Comparison of ENCODE assay signal across 16 cellular contexts in genomic region chr12:131311764-131312163, GRCh38.
DNase-seq lines count a peak whose midpoint lies in the region; ATAC-seq and TF ChIP-seq lines count a peak whose summit lies in the region.
"Had no signal": no experiment of that assay in that cellular context is flagged by ENCODE, and none has a peak within 500 bp of the region (broad histone marks: within the 10 kb centered on the region; RNA-seq: fewer than 3 reads in every experiment).

No MANE protein-coding gene starts in this region.

- DNase-seq in activated CD4-positive, alpha-beta T cell treated with anti-CD3 and anti-CD28 coated beads, Interleukin-2, amount 10 ng/mL, durations not matched to agents 24 days and 14 days = peak; percentile 30
- no peak for DNase-seq in activated CD4-positive, alpha-beta T cell treated with anti-CD3 and anti-CD28 coated beads, Interleukin-2, amount 50 U/mL, for 4 hours
- DNase-seq in stimulated activated naive CD8-positive, alpha-beta T cell treated with anti-CD3 and anti-CD28 coated beads, Interleukin-15, amount 100 ng/mL, for 72 hours = no peak
- DNase-seq in stimulated activated naive CD8-positive, alpha-beta T cell treated with anti-CD3 and anti-CD28 coated beads, Interleukin-15, Interleukin-2, amounts not matched to agents 100 U/mL and 50 U/mL, for 24 hours = no peak
- DNase-seq in endodermal cell (peak; percentile 30), C1 segment of cervical spinal cord (lab: John Stamatoyannopoulos, UW) (no peak)
- DNase-seq: KBM-7, NCI-H1436 treated with DMSO at 0.1 percent for 48 hours, NCI-H2081, NCI-H2227 treated with DMSO at 0.1 percent for 48 hours, NCI-H524 treated with DMSO at 0.1 percent for 48 hours, PC-3 had no signal

- no peaks in the 10 kb centered on the region for H3K9me3 Mint-ChIP-seq in activated CD4-positive, alpha-beta T cell treated with anti-CD3 and anti-CD28 coated beads, Interleukin-2, amount 10 ng/mL, durations not matched to agents 24 days and 14 days
- peaks cover 0 to 8% of the 10 kb centered on the region in 2 donors for H3K9me3 Mint-ChIP-seq in stimulated activated naive CD8-positive, alpha-beta T cell treated with anti-CD3 and anti-CD28 coated beads, Interleukin-15, amount 100 ng/mL, for 72 hours
- peaks cover 17% of the 10 kb centered on the region for H3K9me3 Mint-ChIP-seq in endodermal cell

- peaks cover 3% of the 10 kb centered on the region for H3K4me1 ChIP-seq in endodermal cell (ENCODE audit: control insufficient read depth, insufficient read depth, low read length)

- H3K27me3 Mint-ChIP-seq in activated CD4-positive, alpha-beta T cell treated with anti-CD3 and anti-CD28 coated beads, Interleukin-2, amount 10 ng/mL, durations not matched to agents 24 days and 14 days = no peaks in the 10 kb centered on the region
- H3K27me3 Mint-ChIP-seq in stimulated activated naive CD8-positive, alpha-beta T cell treated with anti-CD3 and anti-CD28 coated beads, Interleukin-15, amount 100 ng/mL, for 72 hours = peaks cover 37% of the 10 kb centered on the region
- no peaks in the 10 kb centered on the region for H3K27me3 Mint-ChIP-seq in endodermal cell (ENCODE audit: insufficient read depth)

- H3K9me3 ChIP-seq in endodermal cell (ENCODE audit: control insufficient read depth, low read length) = peaks cover 4% of the 10 kb centered on the region

- no peaks in the 10 kb centered on the region for H3K27me3 ChIP-seq in endodermal cell (ENCODE audit: control insufficient read depth, insufficient read depth, low read length, poor library complexity, severe bottlenecking)

- H3K9ac ChIP-seq in endodermal cell (ENCODE audit: extremely low read depth, low read length, poor library complexity, severe bottlenecking) = no peak overlapping the region

- intact Hi-C loops in activated CD4-positive, alpha-beta T cell treated with anti-CD3 and anti-CD28 coated beads, Interleukin-2, amount 10 ng/mL, durations not matched to agents 24 days and 14 days (cut with micrococcal nuclease) = no loop called here

- H3K4me1 Mint-ChIP-seq in activated CD4-positive, alpha-beta T cell treated with anti-CD3 and anti-CD28 coated beads, Interleukin-2, amount 10 ng/mL, durations not matched to agents 24 days and 14 days = peaks cover 3% of the 10 kb centered on the region
- peaks cover 8% of the 10 kb centered on the region for H3K4me1 Mint-ChIP-seq in stimulated activated naive CD8-positive, alpha-beta T cell treated with anti-CD3 and anti-CD28 coated beads, Interleukin-15, amount 100 ng/mL, for 72 hours
- peaks cover 8% of the 10 kb centered on the region for H3K4me1 Mint-ChIP-seq in endodermal cell

- ATAC-seq in stimulated activated naive CD8-positive, alpha-beta T cell treated with anti-CD3 and anti-CD28 coated beads, Interleukin-15, amount 100 ng/mL, for 72 hours = peak; percentile 53
- no peak for ATAC-seq in stimulated activated naive CD8-positive, alpha-beta T cell treated with anti-CD3 and anti-CD28 coated beads, Interleukin-15, Interleukin-2, amounts not matched to agents 100 U/mL and 50 U/mL, for 24 hours
- no peak for ATAC-seq in HG03521 (IDR thresholded peaks at IDR 0.05; ENCODE audit: unreplicated experiment)
- no peak for ATAC-seq in GM21423 (IDR thresholded peaks at IDR 0.05; ENCODE audit: unreplicated experiment)

- H3K27ac ChIP-seq in endodermal cell (ENCODE audit: low read depth, low read length) = no peak overlapping the region
- H3K27ac ChIP-seq: C4-2B, RWPE1 had no signal

- no peak overlapping the region for H3K4me3 Mint-ChIP-seq in activated CD4-positive, alpha-beta T cell treated with anti-CD3 and anti-CD28 coated beads, Interleukin-2, amount 10 ng/mL, durations not matched to agents 24 days and 14 days
- H3K4me3 Mint-ChIP-seq in stimulated activated naive CD8-positive, alpha-beta T cell treated with anti-CD3 and anti-CD28 coated beads, Interleukin-15, amount 100 ng/mL, for 72 hours = peak overlapping the region; percentile 12 to 41
- no peak overlapping the region for H3K4me3 Mint-ChIP-seq in endodermal cell

- H3K36me3 ChIP-seq in endodermal cell (ENCODE audit: control insufficient read depth, insufficient read depth, low read length) = no peaks in the 10 kb centered on the region

- no peak overlapping the region for H3K27ac Mint-ChIP-seq in activated CD4-positive, alpha-beta T cell treated with anti-CD3 and anti-CD28 coated beads, Interleukin-2, amount 10 ng/mL, durations not matched to agents 24 days and 14 days
- no peak overlapping the region for H3K27ac Mint-ChIP-seq in stimulated activated naive CD8-positive, alpha-beta T cell treated with anti-CD3 and anti-CD28 coated beads, Interleukin-15, amount 100 ng/mL, for 72 hours
- no peak overlapping the region for H3K27ac Mint-ChIP-seq in endodermal cell

- 70 to 72% methylated on average over 9 of the region's 10 CpGs for WGBS in endodermal cell (ENCODE audit: insufficient coverage in 1 of 2, insufficient read length in 1 of 2), 2 experiments

- no peaks in the 10 kb centered on the region for H3K36me3 Mint-ChIP-seq in activated CD4-positive, alpha-beta T cell treated with anti-CD3 and anti-CD28 coated beads, Interleukin-2, amount 10 ng/mL, durations not matched to agents 24 days and 14 days (ENCODE audit: low read depth)
- H3K36me3 Mint-ChIP-seq in endodermal cell (ENCODE audit: low read depth) = no peaks in the 10 kb centered on the region

- no peak for TF ChIP-seq CTCF in endodermal cell (conservative IDR thresholded peaks at IDR 0.05)

- no peak overlapping the region for H3K4me3 ChIP-seq in endodermal cell (ENCODE audit: low read length)

Comparison
In these comparisons a context has a peak if more than half of its experiments do, and no peak if none do; other contexts are left out.
1. DNase-seq: peak in activated CD4-positive, alpha-beta T cell treated with anti-CD3 and anti-CD28 coated beads, Interleukin-2, amount 10 ng/mL, durations not matched to agents 24 days and 14 days (single experiment) and endodermal cell (single experiment); none in activated CD4-positive, alpha-beta T cell treated with anti-CD3 and anti-CD28 coated beads, Interleukin-2, amount 50 U/mL, for 4 hours (0 of 2), stimulated activated naive CD8-positive, alpha-beta T cell treated with anti-CD3 and anti-CD28 coated beads, Interleukin-15, amount 100 ng/mL, for 72 hours (0 of 2), stimulated activated naive CD8-positive, alpha-beta T cell treated with anti-CD3 and anti-CD28 coated beads, Interleukin-15, Interleukin-2, amounts not matched to agents 100 U/mL and 50 U/mL, for 24 hours (single experiment) and C1 segment of cervical spinal cord (0 of 14).
2. H3K4me3 Mint-ChIP-seq: peak in stimulated activated naive CD8-positive, alpha-beta T cell treated with anti-CD3 and anti-CD28 coated beads, Interleukin-15, amount 100 ng/mL, for 72 hours (2 of 2); none in activated CD4-positive, alpha-beta T cell treated with anti-CD3 and anti-CD28 coated beads, Interleukin-2, amount 10 ng/mL, durations not matched to agents 24 days and 14 days (single experiment) and endodermal cell (single experiment).